Comparison of ENCODE assay signal across 8 cellular contexts in the genomic region with DNA sequence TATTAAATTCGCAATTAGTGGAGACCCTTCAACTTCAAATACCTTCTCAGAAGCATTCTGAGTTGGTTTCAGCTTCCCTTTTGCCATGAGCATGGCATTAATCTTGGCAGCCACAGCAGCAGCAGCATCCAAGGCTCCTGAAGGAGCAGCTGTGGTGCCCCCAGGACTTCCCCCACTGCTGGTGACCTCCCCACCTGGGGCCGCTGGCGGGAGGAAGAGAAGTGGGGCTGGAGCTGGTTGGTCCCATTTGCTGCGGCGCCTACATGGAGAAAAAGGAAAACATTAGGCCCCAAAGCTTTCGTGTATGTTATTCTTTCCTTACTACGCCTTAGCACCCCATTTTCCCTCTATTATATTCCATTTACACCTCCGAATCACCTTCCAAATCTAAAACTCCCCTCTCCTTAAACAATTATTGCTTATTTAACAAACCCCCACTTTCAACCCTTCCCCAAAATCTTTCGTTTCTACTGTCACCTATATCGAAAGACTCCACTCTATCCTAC. TPM values are rescaled to one million over a fixed set of nuclear protein-coding genes. Genes with fewer than 3 reads are reported as not detected.
A peak's percentile ranks its signal among the peaks of the same experiment; 100 is the strongest.
DNase-seq lines count a peak whose midpoint lies in the region; ATAC-seq and TF ChIP-seq lines count a peak whose summit lies in the region.

No MANE protein-coding gene starts in this region.

- CTCF ChIA-PET in AG04449 (lab: Yijun Ruan, JAX) (interaction anchor here (0.9 to 4.2 kb wide), 5 partner anchors 12 to 133 kb away, joined by 3 to 60 read pairs (median 5); no protein-coding TSS in a partner anchor), HCT116 (lab: Charles Lee) (interaction anchor here (2.6 to 2.7 kb wide), 2 partner anchors 56 to 133 kb away, joined by 6 to 7 read pairs; no protein-coding TSS in a partner anchor)

- H3K9me2 ChIP-seq in HCT116 (ENCODE audit: insufficient read depth) = no peaks in the 10 kb centered on the region

- no peak overlapping the region for H2AFZ ChIP-seq in HCT116 (ENCODE audit: low read depth, low read length, poor library complexity, severe bottlenecking)

- H3K9me3 ChIP-seq in HCT116 (ENCODE audit: control insufficient read depth in 1 of 2, insufficient read depth in 1 of 2, low read depth in 1 of 2, low read length in 2 of 2) = no peaks in the 10 kb centered on the region
- H3K9me3 ChIP-seq in mesodermal cell (ENCODE audit: control insufficient read depth, low read length) = no peaks in the 10 kb centered on the region

- no peak for DNase-seq in AG04449 (ENCODE audit: low read depth, low spot score)
- DNase-seq in HCT116 (ENCODE audit: low read depth, low spot score) = no peak
- DNase-seq in cardiac fibroblast (ENCODE audit: low read depth in 2 of 2) = no peak
- DNase-seq in amniotic stem cell (lab: John Stamatoyannopoulos, UW) = no peak
- no peak for DNase-seq in activated gamma-delta T cell (lab: John Stamatoyannopoulos, UW)
- no peak for DNase-seq in hypothalamus (lab: John Stamatoyannopoulos, UW)

- H3K79me2 ChIP-seq in HCT116 (ENCODE audit: insufficient read depth, low read length) = peaks cover 55% of the 10 kb centered on the region

- 5 to 6% methylated on average over 7 to 10 of the region's 10 CpGs for WGBS in mesodermal cell (ENCODE audit: insufficient coverage in 2 of 2), 2 experiments

- intact Hi-C loops in HCT116 (cut with micrococcal nuclease) = no loop called here

- H3K4me3 ChIP-seq in AG04449 (ENCODE audit: low read depth, low read length) (peak overlapping the region; percentile 90), HCT116 (replicated peaks in 1 of 2; ENCODE audit: low read depth in 1 of 2, low read length in 2 of 2) (peak overlapping the region; percentile 99), cardiac fibroblast (replicated peaks in 1 of 2; ENCODE audit: low read depth in 2 of 2, low read length in 2 of 2) (peak overlapping the region; percentile 74 to 88), mesodermal cell (ENCODE audit: extremely low read depth, insufficient read depth, low read length, poor library complexity, severe bottlenecking) (peak overlapping the region; percentile 98)

- BruUV-seq in HCT116 (replicated peaks; lab: Mats Ljungman, UMichigan) = no TSS peak

- H3K27me3 ChIP-seq in HCT116 (ENCODE audit: insufficient read depth, low read length) = no peaks in the 10 kb centered on the region

- H3K36me3 ChIP-seq in HCT116 (ENCODE audit: control insufficient read depth in 1 of 2, insufficient read depth in 2 of 2, low read length in 2 of 2) (peaks cover 35 to 46% of the 10 kb centered on the region in 2 experiments), mesodermal cell (ENCODE audit: control insufficient read depth, insufficient read depth, low read length) (peaks cover 51% of the 10 kb centered on the region)

- RAD21 ChIA-PET in HCT116 (lab: Charles Lee; ENCODE audit: low non-redundant PET in 1 of 2, low total read pairs in 2 of 2, uncharacterized antibody in 2 of 2, unreplicated experiment in 2 of 2) = no interaction called here

- TF ChIP-seq CTCF in AG04449 (IDR thresholded peaks at IDR 0.05; ENCODE audit: insufficient read depth, low read length, missing control alignments) (no peak), HCT116 (IDR thresholded peaks at IDR 0.05 in 2 of 3, conservative IDR thresholded peaks at IDR 0.05 in 1 of 3; ENCODE audit: borderline replicate concordance in 1 of 3, insufficient read depth in 1 of 3, low read depth in 2 of 3, low read length in 2 of 3) (no peak), cardiac fibroblast (IDR thresholded peaks at IDR 0.05; ENCODE audit: low read depth, low read length) (no peak)

- peaks cover 28% of the 10 kb centered on the region; the same call in 1 of the 2 replicates for H4K20me1 ChIP-seq in HCT116 (ENCODE audit: insufficient read depth)

- TF ChIP-seq POLR2A in HCT116 (IDR thresholded peaks at IDR 0.05; ENCODE audit: borderline replicate concordance, extremely low read depth, insufficient read depth, insufficient read length) = no peak

- peak overlapping the region; percentile 88 for H3K4me2 ChIP-seq in HCT116 (ENCODE audit: low read length)

- peak overlapping the region; percentile 67 for H3K27ac ChIP-seq in HCT116 (ENCODE audit: low read depth, low read length)
- H3K27ac ChIP-seq in mesodermal cell (ENCODE audit: low read depth, low read length, severe bottlenecking) = peak overlapping the region; percentile 87

- H3K4me1 ChIP-seq in HCT116 (ENCODE audit: control insufficient read depth in 1 of 2, insufficient read depth in 2 of 2, low read length in 2 of 2) (peaks cover 18 to 36% of the 10 kb centered on the region in 2 experiments), mesodermal cell (ENCODE audit: control insufficient read depth, insufficient read depth, low read length, poor library complexity, severe bottlenecking) (peaks cover 19% of the 10 kb centered on the region)

- no peak for ATAC-seq in HCT116
- ATAC-seq in GM19452 (IDR thresholded peaks at IDR 0.05; ENCODE audit: unreplicated experiment) = no peak

- TF ChIP-seq RAD21 in HCT116 (IDR thresholded peaks at IDR 0.05; ENCODE audit: low read depth) = no peak

- POLR2A ChIA-PET in AG04449 (lab: Yijun Ruan, JAX) = interaction anchor here (0.6 to 1.4 kb wide), 8 partner anchors 11 to 144 kb away, joined by 3 to 6 read pairs (median 4); no protein-coding TSS in a partner anchor
- POLR2A ChIA-PET in HCT116 (lab: Charles Lee) = interaction anchor here (1.1 to 3.8 kb wide), 7 partner anchors 11 to 63 kb away, joined by 3 to 20 read pairs (median 7); no protein-coding TSS in a partner anchor

- peak overlapping the region; percentile 97 for H3K9ac ChIP-seq in HCT116 (ENCODE audit: low read length)

TF ChIP-seq in HCT116, 20 proteins besides CTCF, POLR2A, EP300 and RAD21:
- no peak for TF ChIP-seq YY1 (IDR thresholded peaks at IDR 0.05; ENCODE audit: extremely low read depth, insufficient replicate concordance, low read depth, low read length)
- no peak for TF ChIP-seq ZFX (IDR thresholded peaks at IDR 0.05)
- no peak for TF ChIP-seq POLR2AphosphoS5 (IDR thresholded peaks at IDR 0.05; ENCODE audit: low read depth, low read length)
- TF ChIP-seq TCF7L2 (IDR thresholded peaks at IDR 0.05; ENCODE audit: borderline replicate concordance, extremely low read depth, insufficient read depth, insufficient read length) = no peak
- TF ChIP-seq ZNF274 (IDR thresholded peaks at IDR 0.05; ENCODE audit: low read depth, low read length) = no peak
- TF ChIP-seq FOSL1 (IDR thresholded peaks at IDR 0.05; ENCODE audit: low read depth) = no peak

RNA-seq across cellular contexts. Expression of gene KHDC4, which starts 0.6 kb away (rescaled TPM):
- total RNA-seq in HCT116 (2021; ENCODE audit: unreplicated experiment) = 60.7 TPM
- polyA plus RNA-seq in HCT116 (2012) = 31.2 and 37.0 TPM in 2 replicates
- polyA plus RNA-seq in mesodermal cell (2013, experiment 1 of 2) = 37.3 TPM
- 39.6 TPM for polyA plus RNA-seq in mesodermal cell (2013, experiment 2 of 2)

RNA-seq across cellular contexts. Expression of gene RXFP4, which starts 7.8 kb away (rescaled TPM):
- 0.20 TPM for total RNA-seq in HCT116 (2021; ENCODE audit: unreplicated experiment)
- polyA plus RNA-seq in HCT116 (2012) = 0.27 and 0.31 TPM in 2 replicates
- polyA plus RNA-seq in mesodermal cell (2013, experiment 1 of 2) = not detected
- polyA plus RNA-seq in mesodermal cell (2013, experiment 2 of 2) = not detected

RNA-seq across cellular contexts. Expression of gene RIT1, which starts 22.5 kb away (rescaled TPM):
- total RNA-seq in HCT116 (2021; ENCODE audit: unreplicated experiment) = 10.2 TPM
- 4.1 and 7.4 TPM in 2 replicates for polyA plus RNA-seq in HCT116 (2012)
- 46.8 TPM for polyA plus RNA-seq in mesodermal cell (2013, experiment 1 of 2)
- 38.1 TPM for polyA plus RNA-seq in mesodermal cell (2013, experiment 2 of 2)

RNA-seq across cellular contexts. Expression of gene ARHGEF2, which starts 44.7 kb away (rescaled TPM):
- total RNA-seq in HCT116 (2021; ENCODE audit: unreplicated experiment) = 90.1 TPM
- 91.8 and 95.7 TPM in 2 replicates for polyA plus RNA-seq in HCT116 (2012)
- 106 TPM for polyA plus RNA-seq in mesodermal cell (2013, experiment 1 of 2)
- polyA plus RNA-seq in mesodermal cell (2013, experiment 2 of 2) = 77.0 TPM
